ENCODE assay signal across 30 cellular contexts in the genomic region with DNA sequence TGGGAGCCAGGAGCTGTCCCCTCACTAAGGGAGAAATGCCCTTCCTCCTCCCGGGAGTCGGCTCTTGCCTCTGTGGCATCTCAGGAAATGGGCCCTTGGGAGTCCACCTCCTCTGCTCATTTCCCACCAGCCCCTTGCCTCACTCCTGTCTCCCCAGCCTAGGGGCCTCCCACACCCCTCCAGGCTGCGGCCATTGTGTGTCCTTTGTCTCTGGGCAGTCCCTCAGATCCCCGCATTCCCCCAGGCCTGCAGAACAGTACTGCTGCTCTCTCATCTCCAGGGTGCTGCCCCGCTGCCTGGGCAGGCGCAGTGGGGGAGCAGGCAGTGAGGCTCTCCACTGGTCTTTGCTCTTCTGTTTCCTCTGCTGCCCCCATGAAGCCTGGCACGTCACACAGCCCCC. TPM values are rescaled to one million over a fixed set of nuclear protein-coding genes. Genes with fewer than 3 reads are reported as not detected.
DNase-seq lines count a peak whose midpoint lies in the region; ATAC-seq and TF ChIP-seq lines count a peak whose summit lies in the region.
"Had no signal": no experiment of that assay in that cellular context is flagged by ENCODE, and none has a peak within 500 bp of the region (broad histone marks: within the 10 kb centered on the region; RNA-seq: fewer than 3 reads in every experiment).

No MANE protein-coding gene starts in this region.

- no peak for TF ChIP-seq CTCF in WTC11 (IDR thresholded peaks at IDR 0.05)

- H3K27ac ChIP-seq in mesendoderm (ENCODE audit: low read depth, low read length) = no peak overlapping the region
- H3K27ac ChIP-seq: psoas muscle, SK-N-MC, tibial artery had no signal

- peak overlapping the region; percentile 36 for H3K27ac Mint-ChIP-seq in stimulated activated naive CD8-positive, alpha-beta T cell treated with anti-CD3 and anti-CD28 coated beads, Interleukin-15, Interleukin-2, amounts not matched to agents 100 ng/mL and 50 ng/mL, for 24 hours
- H3K27ac Mint-ChIP-seq in stimulated activated naive CD8-positive, alpha-beta T cell treated with anti-CD3 and anti-CD28 coated beads, Interleukin-15, amount 100 ng/mL, for 72 hours = peak overlapping the region in 1 of 2 donors; percentile 90
- H3K27ac Mint-ChIP-seq in WTC11 = peak overlapping the region; percentile 81
- H3K27ac Mint-ChIP-seq: activated CD4-positive, alpha-beta T cell treated with anti-CD3 and anti-CD28 coated beads for 36 hours had no signal

- no peak overlapping the region for H2BK15ac ChIP-seq in mesendoderm (replicated peaks; ENCODE audit: low read depth)

- peaks cover 6% of the 10 kb centered on the region for H3K4me1 ChIP-seq in mesendoderm (ENCODE audit: control insufficient read depth, low read depth, low read length)
- H3K4me1 ChIP-seq: BE2C, psoas muscle had no signal

- H3K9ac ChIP-seq in mesendoderm (ENCODE audit: low read length) = no peak overlapping the region

- H4K8ac ChIP-seq in mesendoderm (ENCODE audit: low read depth, low read length) = no peak overlapping the region

- POLR2A ChIA-PET in WTC11 (lab: Charles Lee) = interaction anchor here (0.5 to 0.7 kb wide), 2 partner anchors 64 to 102 kb away, joined by 3 to 4 read pairs; no protein-coding TSS in a partner anchor

- H3K27me3 ChIP-seq in mesendoderm (ENCODE audit: insufficient read depth, low read length, poor library complexity) = no peaks in the 10 kb centered on the region
- H3K27me3 ChIP-seq: BE2C had no signal

- H3K4ac ChIP-seq in mesendoderm (ENCODE audit: low read depth, low read length) = no peak overlapping the region

- no peaks in the 10 kb centered on the region for H3K4me1 Mint-ChIP-seq in stimulated activated naive CD8-positive, alpha-beta T cell treated with anti-CD3 and anti-CD28 coated beads, Interleukin-15, Interleukin-2, amounts not matched to agents 100 ng/mL and 50 ng/mL, for 24 hours (ENCODE audit: low read depth)
- peaks cover 12% of the 10 kb centered on the region for H3K4me1 Mint-ChIP-seq in stimulated activated naive CD8-positive, alpha-beta T cell treated with anti-CD3 and anti-CD28 coated beads, Interleukin-15, amount 100 ng/mL, for 72 hours
- peaks cover 37% of the 10 kb centered on the region for H3K4me1 Mint-ChIP-seq in WTC11

- H2BK5ac ChIP-seq in mesendoderm (ENCODE audit: low read length) = no peak overlapping the region

- H3K79me1 ChIP-seq in mesendoderm (ENCODE audit: low read length) = no peaks in the 10 kb centered on the region

- no peak for DNase-seq in stimulated activated naive CD8-positive, alpha-beta T cell treated with anti-CD3 and anti-CD28 coated beads, Interleukin-15, amount 100 ng/mL, for 72 hours
- DNase-seq in WTC11 (ENCODE audit: low spot score) = no peak
- DNase-seq in mesendoderm = peak; percentile 20
- DNase-seq in HuH-7 (ENCODE audit: low spot score) = no peak
- DNase-seq in activated CD4-positive, alpha-beta T cell treated with anti-CD3 and anti-CD28 coated beads for 1 hour = no peak
- DNase-seq in NCI-H1105 treated with DMSO at 0.1 percent for 48 hours (lab: John Stamatoyannopoulos, UW) = no peak
- DNase-seq: ACHN; activated CD4-positive, alpha-beta T cell treated with anti-CD3 and anti-CD28 coated beads for 36 hours; activated gamma-delta T cell treated with Interleukin-2 at 50 U/mL for 16 hours; BE2C; effector CD4-positive, alpha-beta T cell; glutamatergic neuron; HCEC 1CT; KG1; kidney glomerular epithelial cell; NCI-H1436; NCI-H2081 treated with DMSO at 0.1 percent for 48 hours; NCI-H226; NCI-H82; nucleus accumbens; OCI-M1; psoas muscle; stimulated activated CD4-positive, alpha-beta T cell treated with anti-CD3 and anti-CD28 coated beads, Interleukin-15, amount 100 ng/mL, for 24 hours; stimulated activated naive CD8-positive, alpha-beta T cell treated with anti-CD3 and anti-CD28 coated beads, Interleukin-15, Interleukin-2, amounts not matched to agents 100 U/mL and 50 U/mL, for 24 hours; T-helper 2 cell; tibial artery had no signal

- no peak overlapping the region for H3K4me3 Mint-ChIP-seq in stimulated activated naive CD8-positive, alpha-beta T cell treated with anti-CD3 and anti-CD28 coated beads, Interleukin-15, Interleukin-2, amounts not matched to agents 100 ng/mL and 50 ng/mL, for 24 hours
- no peak overlapping the region for H3K4me3 Mint-ChIP-seq in stimulated activated naive CD8-positive, alpha-beta T cell treated with anti-CD3 and anti-CD28 coated beads, Interleukin-15, amount 100 ng/mL, for 72 hours
- H3K4me3 Mint-ChIP-seq in WTC11 = no peak overlapping the region
- H3K4me3 Mint-ChIP-seq: activated CD4-positive, alpha-beta T cell treated with anti-CD3 and anti-CD28 coated beads for 36 hours; brain had no signal

- no peak overlapping the region for H2AK5ac ChIP-seq in mesendoderm (ENCODE audit: low read length)

- no peaks in the 10 kb centered on the region for H3K9me3 Mint-ChIP-seq in stimulated activated naive CD8-positive, alpha-beta T cell treated with anti-CD3 and anti-CD28 coated beads, Interleukin-15, Interleukin-2, amounts not matched to agents 100 ng/mL and 50 ng/mL, for 24 hours
- H3K9me3 Mint-ChIP-seq in stimulated activated naive CD8-positive, alpha-beta T cell treated with anti-CD3 and anti-CD28 coated beads, Interleukin-15, amount 100 ng/mL, for 72 hours = no peaks in the 10 kb centered on the region
- no peaks in the 10 kb centered on the region for H3K9me3 Mint-ChIP-seq in WTC11
- H3K9me3 Mint-ChIP-seq: brain had no signal

- H3K4me3 ChIP-seq in mesendoderm (ENCODE audit: low read length) = no peak overlapping the region
- H3K4me3 ChIP-seq: lung, psoas muscle, SK-N-MC, tibial artery had no signal

- no peaks in the 10 kb centered on the region for H3K27me3 Mint-ChIP-seq in stimulated activated naive CD8-positive, alpha-beta T cell treated with anti-CD3 and anti-CD28 coated beads, Interleukin-15, Interleukin-2, amounts not matched to agents 100 ng/mL and 50 ng/mL, for 24 hours
- no peaks in the 10 kb centered on the region for H3K27me3 Mint-ChIP-seq in stimulated activated naive CD8-positive, alpha-beta T cell treated with anti-CD3 and anti-CD28 coated beads, Interleukin-15, amount 100 ng/mL, for 72 hours
- no peaks in the 10 kb centered on the region for H3K27me3 Mint-ChIP-seq in WTC11 (ENCODE audit: low read depth)
- H3K27me3 Mint-ChIP-seq: activated CD4-positive, alpha-beta T cell treated with anti-CD3 and anti-CD28 coated beads for 36 hours had no signal

- CTCF ChIA-PET in WTC11 (lab: Charles Lee) = interaction anchor here (0.5 to 17.1 kb wide), 2 partner anchors 10 to 21 kb away, joined by 4 to 215 read pairs; no protein-coding TSS in a partner anchor

- H2BK120ac ChIP-seq in mesendoderm (ENCODE audit: low read depth, low read length) = no peak overlapping the region

- H3K18ac ChIP-seq in mesendoderm (ENCODE audit: low read length) = no peak overlapping the region

- peaks cover 3% of the 10 kb centered on the region for H3K36me3 Mint-ChIP-seq in stimulated activated naive CD8-positive, alpha-beta T cell treated with anti-CD3 and anti-CD28 coated beads, Interleukin-15, Interleukin-2, amounts not matched to agents 100 ng/mL and 50 ng/mL, for 24 hours (ENCODE audit: low read depth)
- peaks cover 4% of the 10 kb centered on the region for H3K36me3 Mint-ChIP-seq in WTC11
- H3K36me3 Mint-ChIP-seq: brain had no signal

- H4K5ac ChIP-seq in mesendoderm (ENCODE audit: low read length) = no peak overlapping the region

- no peak overlapping the region for H3K4me2 ChIP-seq in mesendoderm (ENCODE audit: low read length)

- H3K79me2 ChIP-seq in mesendoderm (ENCODE audit: control insufficient read depth, insufficient read depth, low read length) = no peaks in the 10 kb centered on the region

- no peaks in the 10 kb centered on the region for H3K36me3 ChIP-seq in mesendoderm (ENCODE audit: control insufficient read depth, insufficient read depth, low read length)
- H3K36me3 ChIP-seq: BE2C, tibial artery had no signal

- H3K23ac ChIP-seq in mesendoderm (ENCODE audit: low read length) = peak overlapping the region; percentile 29

- no peak for ATAC-seq in stimulated activated naive CD8-positive, alpha-beta T cell treated with anti-CD3 and anti-CD28 coated beads, Interleukin-15, amount 100 ng/mL, for 72 hours
- peak; percentile 2; the same call in 1 of the 2 replicates for ATAC-seq in WTC11
- ATAC-seq: activated CD4-positive, alpha-beta T cell treated with anti-CD3 and anti-CD28 coated beads for 36 hours; psoas muscle; stimulated activated naive CD8-positive, alpha-beta T cell treated with anti-CD3 and anti-CD28 coated beads, Interleukin-15, Interleukin-2, amounts not matched to agents 100 U/mL and 50 U/mL, for 24 hours had no signal

- H3K56ac ChIP-seq in mesendoderm (ENCODE audit: low read length) = peak overlapping the region; percentile 31

- WGBS in mesendoderm (ENCODE audit: extremely low coverage, insufficient coverage, low lambda C conversion rate) = no CpG with 5 or more reads among the region's 7 CpGs

TF ChIP-seq in WTC11, 78 proteins besides CTCF, POLR2A, EP300 and RAD21:
- TF ChIP-seq ZNF423 (CRISPR knock-in tag; IDR thresholded peaks at IDR 0.05) (peak; percentile 34; the same call in 1 of the 2 replicates), ZNF416 (CRISPR knock-in tag; IDR thresholded peaks at IDR 0.05) (no peak)

RNA-seq across cellular contexts. Expression of a gene that starts 25.0 kb away (rescaled TPM):
- 20.0 to 22.3 TPM (median 21.6 TPM) in 3 replicates for total RNA-seq in WTC11 (2021)
- 14.9 TPM for polyA plus RNA-seq in mesendoderm (2013, experiment 1 of 2)
- polyA plus RNA-seq in mesendoderm (2013, experiment 2 of 2) = 15.2 TPM

RNA-seq across cellular contexts. Expression of a gene that starts 35.1 kb away (rescaled TPM):
- 84.0 to 114 TPM (median 110 TPM) in 3 replicates for total RNA-seq in WTC11 (2021)
- 30.6 TPM for polyA plus RNA-seq in mesendoderm (2013, experiment 1 of 2)
- polyA plus RNA-seq in mesendoderm (2013, experiment 2 of 2) = 29.4 TPM
